In genomic region chr11:65381721-65382035, GRCh38 we compare ENCODE assay signal across 8 cellular contexts. TPM values are rescaled to one million over a fixed set of nuclear protein-coding genes. Genes with fewer than 3 reads are reported as not detected.
A peak's percentile ranks its signal among the peaks of the same experiment; 100 is the strongest.
DNase-seq lines count a peak whose midpoint lies in the region; ATAC-seq and TF ChIP-seq lines count a peak whose summit lies in the region.

No MANE protein-coding gene starts in this region.

- DNase-seq in DMS53 treated with DMSO at 0.1 percent for 48 hours (lab: John Stamatoyannopoulos, UW; ENCODE audit: unreplicated experiment) (peak; percentile 90), DMS53 (lab: John Stamatoyannopoulos, UW) (no peak), T-helper 9 cell (peak; percentile 16), fibroblast of the aortic adventitia (ENCODE audit: low read depth) (peak; percentile 56), 8988T (no peak)
- no peak for DNase-seq in activated effector memory CD4-positive, alpha-beta T cell treated with Interleukin-2 at 50 U/mL for 16 hours

- no peaks in the 10 kb centered on the region for H3K36me3 ChIP-seq in rectal smooth muscle tissue (ENCODE audit: control insufficient read depth, insufficient read depth, low read length)

- ATAC-seq in HG02981 (IDR thresholded peaks at IDR 0.05; ENCODE audit: unreplicated experiment): peak; percentile 2

- peak overlapping the region; percentile 99 for H3K27ac ChIP-seq in rectal smooth muscle tissue (ENCODE audit: low read depth, low read length)

- TF ChIP-seq CTCF in fibroblast of the aortic adventitia (IDR thresholded peaks at IDR 0.05; ENCODE audit: insufficient read depth, low read length): no peak

- peaks cover 20% of the 10 kb centered on the region for H3K4me1 ChIP-seq in rectal smooth muscle tissue (ENCODE audit: control insufficient read depth, insufficient read depth, low read length)

- H3K9ac ChIP-seq in rectal smooth muscle tissue (ENCODE audit: low read length): peak overlapping the region; percentile 85

- peak overlapping the region; percentile 58 for H3K4me3 ChIP-seq in fibroblast of the aortic adventitia (ENCODE audit: low read depth, low read length)
- H3K4me3 ChIP-seq in rectal smooth muscle tissue (ENCODE audit: low read length): peak overlapping the region; percentile 76

- H3K27me3 ChIP-seq in rectal smooth muscle tissue (ENCODE audit: control insufficient read depth, insufficient read depth, low read length): no peaks in the 10 kb centered on the region

RNA-seq across cellular contexts. Expression of gene SLC25A45, which starts 0.8 kb away (rescaled TPM):
- total RNA-seq in fibroblast of the aortic adventitia (ENCODE audit: low replicate concordance): 0.41 and 5.8 TPM in 2 replicates

RNA-seq across cellular contexts. Expression of gene FRMD8, which starts 4.8 kb away (rescaled TPM):
- 42.7 and 172 TPM in 2 replicates for total RNA-seq in fibroblast of the aortic adventitia (ENCODE audit: low replicate concordance)

RNA-seq across cellular contexts. Expression of gene TIGD3, which starts 27.1 kb away (rescaled TPM):
- total RNA-seq in fibroblast of the aortic adventitia (ENCODE audit: low replicate concordance): 0.27 TPM in 1 of 2 replicates, not detected in the other

RNA-seq across cellular contexts. Expression of gene NEAT1, which starts 40.9 kb away (rescaled TPM):
- total RNA-seq in fibroblast of the aortic adventitia (ENCODE audit: low replicate concordance): 527 and 883 TPM in 2 replicates

RNA-seq across cellular contexts. Expression of gene DPF2, which starts 48.0 kb away (rescaled TPM):
- total RNA-seq in fibroblast of the aortic adventitia (ENCODE audit: low replicate concordance): 46.4 and 75.9 TPM in 2 replicates

Comparison
In these comparisons a context has a peak if more than half of its experiments do, and no peak if none do; other contexts are left out.
1. DNase-seq: peak in DMS53 treated with DMSO at 0.1 percent for 48 hours (single experiment), T-helper 9 cell (single experiment) and fibroblast of the aortic adventitia (single experiment); none in DMS53 (single experiment), 8988T (single experiment) and activated effector memory CD4-positive, alpha-beta T cell treated with Interleukin-2 at 50 U/mL for 16 hours (single experiment).